ENCODE assay signal across 12 cellular contexts in the genomic region with DNA sequence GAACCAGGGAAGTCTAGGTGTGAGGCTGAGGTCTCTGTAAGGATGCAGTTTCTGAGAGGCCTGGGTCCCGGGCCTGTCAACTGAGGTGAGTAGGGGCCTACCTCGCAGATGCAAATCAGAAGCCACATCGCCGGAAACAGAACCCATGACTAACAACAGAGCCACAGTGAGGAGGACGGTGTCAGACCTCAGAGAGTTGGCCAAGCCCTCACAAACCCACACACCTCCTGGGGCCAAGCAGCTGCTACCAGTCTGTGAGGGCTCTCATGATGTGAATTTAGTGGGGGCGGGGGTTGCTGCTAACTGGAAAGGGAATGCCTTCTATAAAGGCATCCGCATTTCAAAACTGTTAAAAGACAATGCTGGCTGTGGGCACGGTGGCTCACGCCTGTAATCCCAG.
"Had no signal": no experiment of that assay in that cellular context is flagged by ENCODE, and none has a peak within 500 bp of the region (broad histone marks: within the 10 kb centered on the region; RNA-seq: fewer than 3 reads in every experiment).

No MANE protein-coding gene starts in this region.

- H3K27me3 Mint-ChIP-seq: activated B cell treated with CpG ODN at 0.5 μM for 24 hours; activated CD4-positive, alpha-beta T cell treated with anti-CD3 and anti-CD28 coated beads, Interleukin-2, amount 10 ng/mL, durations not matched to agents 7 days and 5 days; activated CD8-positive, alpha-beta memory T cell treated with anti-CD3 and anti-CD28 coated beads, Interleukin-2, amount 10 ng/mL, durations not matched to agents 7 days and 5 days had no signal

- H3K27ac Mint-ChIP-seq: activated B cell treated with CpG ODN at 0.5 μM for 24 hours; activated CD4-positive, alpha-beta T cell treated with anti-CD3 and anti-CD28 coated beads, Interleukin-2, amount 10 ng/mL, durations not matched to agents 7 days and 5 days; activated CD8-positive, alpha-beta memory T cell treated with anti-CD3 and anti-CD28 coated beads, Interleukin-2, amount 10 ng/mL, durations not matched to agents 7 days and 5 days; nephron progenitor cell; T-helper 1 cell treated with Interleukin-12 subunit alpha and Interleukin-12 subunit beta and Interleukin-4 antibody, amounts not matched to agents 30 μg/mL and 1 μg/mL, for 36 hours had no signal

- H3K36me3 Mint-ChIP-seq: activated CD8-positive, alpha-beta memory T cell treated with anti-CD3 and anti-CD28 coated beads, Interleukin-2, amount 10 ng/mL, durations not matched to agents 7 days and 5 days had no signal

- H3K4me1 Mint-ChIP-seq: activated B cell treated with CpG ODN at 0.5 μM for 24 hours; activated CD4-positive, alpha-beta T cell treated with anti-CD3 and anti-CD28 coated beads, Interleukin-2, amount 10 ng/mL, durations not matched to agents 7 days and 5 days; nephron progenitor cell had no signal

- H3K9me3 Mint-ChIP-seq: activated B cell treated with CpG ODN at 0.5 μM for 24 hours; activated CD4-positive, alpha-beta T cell treated with anti-CD3 and anti-CD28 coated beads, Interleukin-2, amount 10 ng/mL, durations not matched to agents 7 days and 5 days; activated T-cell treated with anti-CD3 and anti-CD28 coated beads, Interleukin-2, amount 50 U/mL, for 4 hours; T-helper 1 cell treated with Interleukin-12 subunit alpha and Interleukin-12 subunit beta and Interleukin-4 antibody, amounts not matched to agents 30 μg/mL and 1 μg/mL, for 36 hours had no signal

- ATAC-seq: activated CD8-positive, alpha-beta memory T cell treated with anti-CD3 and anti-CD28 coated beads, Interleukin-2, amount 10 ng/mL, durations not matched to agents 7 days and 5 days; foreskin keratinocyte; left lung; mucosa of descending colon had no signal

- DNase-seq: activated B cell treated with CpG ODN at 0.5 μM for 24 hours; activated CD4-positive, alpha-beta T cell treated with anti-CD3 and anti-CD28 coated beads, Interleukin-2, amount 10 ng/mL, durations not matched to agents 7 days and 5 days; activated CD8-positive, alpha-beta memory T cell treated with anti-CD3 and anti-CD28 coated beads, Interleukin-2, amount 10 ng/mL, durations not matched to agents 7 days and 5 days; activated gamma-delta T cell treated with Interleukin-2 at 50 U/mL for 16 hours; activated T-cell treated with anti-CD3 and anti-CD28 coated beads, Interleukin-2, amount 50 U/mL, for 4 hours; foreskin keratinocyte; left lung; mucosa of descending colon; nephron progenitor cell; stimulated activated CD4-positive, alpha-beta T cell treated with anti-CD3 and anti-CD28 coated beads, Interleukin-2, amount 100 ng/mL, for 48 hours; tibial artery had no signal

- H3K4me3 Mint-ChIP-seq: activated B cell treated with CpG ODN at 0.5 μM for 24 hours; activated CD4-positive, alpha-beta T cell treated with anti-CD3 and anti-CD28 coated beads, Interleukin-2, amount 10 ng/mL, durations not matched to agents 7 days and 5 days; activated CD8-positive, alpha-beta memory T cell treated with anti-CD3 and anti-CD28 coated beads, Interleukin-2, amount 10 ng/mL, durations not matched to agents 7 days and 5 days; activated T-cell treated with anti-CD3 and anti-CD28 coated beads, Interleukin-2, amount 50 U/mL, for 4 hours; nephron progenitor cell; T-helper 1 cell treated with Interleukin-12 subunit alpha and Interleukin-12 subunit beta and Interleukin-4 antibody, amounts not matched to agents 30 μg/mL and 1 μg/mL, for 36 hours had no signal
